Comparison of ENCODE assay signal across 8 cellular contexts in genomic region chr16:84718-85452, GRCh38. TPM values are rescaled to one million over a fixed set of nuclear protein-coding genes. Genes with fewer than 3 reads are reported as not detected.
DNase-seq lines count a peak whose midpoint lies in the region; ATAC-seq, FAIRE-seq and TF ChIP-seq lines count a peak whose summit lies in the region.

No MANE protein-coding gene starts in this region.

- H3K27ac Mint-ChIP-seq in T-helper 17 cell: peak overlapping the region; percentile 75

- 37% methylated on average over 2 of the region's 9 CpGs for WGBS in right lobe of liver (ENCODE audit: insufficient coverage, low coverage, low lambda C conversion rate, missing lambda C conversion rate)

- H3K4me1 ChIP-seq in right lobe of liver: no peaks in the 10 kb centered on the region

- no peaks in the 10 kb centered on the region for H3K27me3 Mint-ChIP-seq in T-helper 17 cell

- no peaks in the 10 kb centered on the region for H3K9me3 ChIP-seq in T-helper 17 cell (ENCODE audit: control insufficient read depth, low read length, poor library complexity, severe bottlenecking)
- no peaks in the 10 kb centered on the region for H3K9me3 ChIP-seq in right lobe of liver

- intact Hi-C loops in right lobe of liver (cut with DNase I): no loop called here

- H3K27ac ChIP-seq in right lobe of liver: no peak overlapping the region

- H3K4me3 ChIP-seq in bronchial epithelial cell (ENCODE audit: low read depth, low read length) (no peak overlapping the region), right lobe of liver (no peak overlapping the region)

- TF ChIP-seq CTCF in bronchial epithelial cell (IDR thresholded peaks at IDR 0.05; ENCODE audit: insufficient read depth, low read length, severe bottlenecking): no peak
- TF ChIP-seq CTCF in right lobe of liver (IDR thresholded peaks at IDR 0.05): no peak

- DNase-seq in AG08395 (ENCODE audit: low spot score) (peak; percentile 95), HPDE6-E6E7 (ENCODE audit: extremely low spot score) (peak; percentile 64), T-helper 17 cell (no peak), bronchial epithelial cell (ENCODE audit: low read depth) (peak; percentile 81), right lobe of liver (no peak), NCI-H82 (lab: John Stamatoyannopoulos, UW) (no peak)
- DNase-seq in stimulated activated CD8-positive, alpha-beta memory T cell treated with anti-CD3 and anti-CD28 coated beads, Interleukin-4, amount 100 ng/mL, for 48 hours: peak; percentile 78

- no peak overlapping the region for H3K4me3 Mint-ChIP-seq in T-helper 17 cell

- ATAC-seq in GM18868 (IDR thresholded peaks at IDR 0.05; ENCODE audit: unreplicated experiment): peak; percentile 75
- ATAC-seq in T-helper 17 cell: peak; percentile 65
- peak; percentile 19 to 56 (median 34) for ATAC-seq in right lobe of liver

- FAIRE-seq in bronchial epithelial cell (lab: Jason Lieb, UNC): peak; percentile 80

- H3K4me1 Mint-ChIP-seq in T-helper 17 cell: peaks cover 13% of the 10 kb centered on the region

- H3K27me3 ChIP-seq in bronchial epithelial cell (ENCODE audit: control insufficient read depth, insufficient read depth, low read length): no peaks in the 10 kb centered on the region
- no peaks in the 10 kb centered on the region for H3K27me3 ChIP-seq in right lobe of liver

- H3K36me3 Mint-ChIP-seq in T-helper 17 cell (ENCODE audit: low read depth): peaks cover 6% of the 10 kb centered on the region

- H3K36me3 ChIP-seq in bronchial epithelial cell (ENCODE audit: control insufficient read depth, insufficient read depth, low read length): peaks cover 30% of the 10 kb centered on the region
- H3K36me3 ChIP-seq in right lobe of liver: peaks cover 0 to 36% (median 2%) of the 10 kb centered on the region in 4 donors

- no peak for TF ChIP-seq POLR2A in right lobe of liver (IDR thresholded peaks at IDR 0.05)

RNA-seq across cellular contexts. Expression of gene MPG, which starts 6.9 kb away (rescaled TPM):
- total RNA-seq in T-helper 17 cell: 10 to 100 TPM; 24.3 to 27.4 TPM
- total RNA-seq in bronchial epithelial cell: 91.1 and 107 TPM in 2 replicates
- 10 to 100 TPM; 20.7 to 76.4 (median 26.9) TPM for total RNA-seq in right lobe of liver

RNA-seq across cellular contexts. Expression of gene RHBDF1, which starts 12.5 kb away (rescaled TPM):
- total RNA-seq in T-helper 17 cell (under 1 TPM in 1 of 2 donors, not detected in 1; 0.75 TPM), bronchial epithelial cell (10.3 and 20.6 TPM in 2 replicates), right lobe of liver (10 to 100 TPM in 1 of 6 experiments, 1 to 10 TPM in 5; 5.0 to 14.3 (median 7.1) TPM)

RNA-seq across cellular contexts. Expression of gene SNRNP25, which starts 31.3 kb away (rescaled TPM):
- total RNA-seq in T-helper 17 cell: 1 to 10 TPM; 6.5 to 7.3 TPM
- total RNA-seq in bronchial epithelial cell: 9.0 and 14.1 TPM in 2 replicates
- 10 to 100 TPM; 11.7 to 15.9 (median 14.8) TPM for total RNA-seq in right lobe of liver

RNA-seq across cellular contexts. Expression of gene POLR3K, which starts 31.5 kb away (rescaled TPM):
- total RNA-seq in T-helper 17 cell (10 to 100 TPM in 1 of 2 donors, 1 to 10 TPM in 1; 6.3 to 10.6 TPM), bronchial epithelial cell (4.7 and 5.8 TPM in 2 replicates), right lobe of liver (1 to 10 TPM; 3.5 to 6.3 (median 4.3) TPM)

RNA-seq across cellular contexts. Expression of gene NPRL3, which starts 53.6 kb away (rescaled TPM):
- 10 to 100 TPM; 24.3 to 32.2 TPM for total RNA-seq in T-helper 17 cell
- total RNA-seq in bronchial epithelial cell: 6.8 TPM in 2 replicates
- total RNA-seq in right lobe of liver: 10 to 100 TPM; 12.7 to 20.0 (median 13.9) TPM

Comparison
In these comparisons a context has a peak if more than half of its experiments do, and no peak if none do; other contexts are left out.
1. DNase-seq: peak in AG08395 (single experiment), HPDE6-E6E7 (single experiment), bronchial epithelial cell (single experiment) and stimulated activated CD8-positive, alpha-beta memory T cell treated with anti-CD3 and anti-CD28 coated beads, Interleukin-4, amount 100 ng/mL, for 48 hours (single experiment); none in T-helper 17 cell (0 of 3), right lobe of liver (0 of 3) and NCI-H82 (single experiment).
2. Peak in every context shown above with its lines, with median percentiles within 50 percentile points of each other: ATAC-seq.